24 cellular contexts compared by ENCODE assay signal in genomic region chr16:2335286-2335895, GRCh38. TPM values are rescaled to one million over a fixed set of nuclear protein-coding genes. Genes with fewer than 3 reads are reported as not detected.
A peak's percentile ranks its signal among the peaks of the same experiment; 100 is the strongest.
DNase-seq lines count a peak whose midpoint lies in the region; ATAC-seq, FAIRE-seq and TF ChIP-seq lines count a peak whose summit lies in the region.
"Had no signal": no experiment of that assay in that cellular context is flagged by ENCODE, and none has a peak within 500 bp of the region (broad histone marks: within the 10 kb centered on the region; RNA-seq: fewer than 3 reads in every experiment).

No MANE protein-coding gene starts in this region.

- 74% methylated on average over 8 of the region's 8 CpGs for WGBS in GM12878 (ENCODE audit: insufficient coverage, insufficient replicate concordance, low lambda C conversion rate, missing lambda C conversion rate)

- ATAC-seq in GM12878 (peak; percentile 44; the same call in 2 of the 3 replicates), WTC11 (no peak)
- ATAC-seq: Panc1 had no signal

- H3K36me3 Mint-ChIP-seq in chondrocyte (ENCODE audit: low read depth) (no peaks in the 10 kb centered on the region), Calu3 (ENCODE audit: insufficient read depth, unreplicated experiment) (peaks cover 17% of the 10 kb centered on the region), WTC11 (peaks cover 8% of the 10 kb centered on the region; the same call in 1 of the 2 replicates)

- CTCF ChIA-PET in GM12878 (lab: Yijun Ruan, JAX): no interaction called here
- CTCF ChIA-PET in Calu3 (lab: Charles Lee): no interaction called here
- CTCF ChIA-PET in GM10248 (lab: Yijun Ruan, JAX): no interaction called here
- CTCF ChIA-PET in WTC11 (lab: Charles Lee): interaction anchor here (0.6 kb wide), 1 partner anchor 20 kb away, joined by 6 read pairs; no protein-coding TSS in a partner anchor

- H3K4me3 Mint-ChIP-seq in chondrocyte (ENCODE audit: unreplicated experiment): no peak overlapping the region
- no peak overlapping the region for H3K4me3 Mint-ChIP-seq in Calu3 (ENCODE audit: low read depth, unreplicated experiment)
- H3K4me3 Mint-ChIP-seq in WTC11: no peak overlapping the region
- H3K4me3 Mint-ChIP-seq: B cell had no signal

- peaks cover 3% of the 10 kb centered on the region; the same call in 1 of the 2 replicates for H3K4me1 ChIP-seq in GM12878 (ENCODE audit: control insufficient read depth, insufficient read depth, low read length)

- DNase-seq in activated CD8-positive, alpha-beta memory T cell treated with anti-CD3 and anti-CD28 coated beads for 24 hours: peak; percentile 50
- DNase-seq in activated CD8-positive, alpha-beta memory T cell treated with anti-CD3 and anti-CD28 coated beads, Interleukin-2, amount 50 U/mL, for 48 hours: no peak
- no peak for DNase-seq in GM12878 (ENCODE audit: low read depth, low spot score)
- peak; percentile 60 for DNase-seq in myocyte (ENCODE audit: low read depth)
- no peak for DNase-seq in chondrocyte (ENCODE audit: low spot score)
- DNase-seq in Calu3: no peak
- DNase-seq in GM10248 (ENCODE audit: extremely low spot score): no peak
- no peak for DNase-seq in WTC11 (ENCODE audit: low spot score)
- DNase-seq: 8988T, COR-L47, GF-D8, HCEC 1CT, IMR-90, Karpas-422, MG63, NCI-H1048, NCI-H1436, NCI-H1930, NCI-H345, NCI-H526 had no signal

- POLR2A ChIA-PET in GM12878 (lab: Charles Lee) (no interaction called here), GM10248 (lab: Yijun Ruan, JAX) (no interaction called here), WTC11 (lab: Charles Lee) (no interaction called here)

- H3K9ac ChIP-seq in GM12878 (ENCODE audit: control insufficient read depth, insufficient read depth, low read length): no peak overlapping the region

- TF ChIP-seq RAD21 in GM12878 (IDR thresholded peaks at IDR 0.05; ENCODE audit: insufficient read depth, low read depth, low read length): no peak

- TF ChIP-seq EP300 in GM12878 (IDR thresholded peaks at IDR 0.05; ENCODE audit: borderline replicate concordance in 1 of 2, control insufficient read depth in 1 of 2, low read depth in 2 of 2, low read length in 2 of 2): 0 out of 4 replicates have a peak, but pooled peaks of 1 of the 2 experiments have one; percentile 25

- FAIRE-seq in GM12878 (lab: Jason Lieb, UNC): no peak
- FAIRE-seq: GM12891, HTR-8/SVneo had no signal

- H3K27ac Mint-ChIP-seq in chondrocyte (ENCODE audit: unreplicated experiment) (no peak overlapping the region), Calu3 (ENCODE audit: unreplicated experiment) (no peak overlapping the region), WTC11 (no peak overlapping the region)
- H3K27ac Mint-ChIP-seq: B cell had no signal

- H3K36me3 ChIP-seq in GM12878 (ENCODE audit: control insufficient read depth in 2 of 2, insufficient read depth in 2 of 2, low read length in 1 of 2): no peaks in the 10 kb centered on the region
- H3K36me3 ChIP-seq: MG63 had no signal

- H3K4me2 ChIP-seq in GM12878 (ENCODE audit: control insufficient read depth, insufficient read depth): no peak overlapping the region

- no peak overlapping the region for H3K27ac ChIP-seq in GM12878 (ENCODE audit: control insufficient read depth, insufficient read depth)

- H2AFZ ChIP-seq in GM12878 (ENCODE audit: control insufficient read depth, low read depth, low read length): no peak overlapping the region

- in situ Hi-C loops in GM12878 (cut with MboI): loop anchor here (5.0 kb wide), 1 partner anchor 162 kb away; no protein-coding TSS in a partner anchor

- peaks cover 5% of the 10 kb centered on the region for H3K79me2 ChIP-seq in GM12878 (ENCODE audit: control insufficient read depth, insufficient read depth, low read length)

- TF ChIP-seq POLR2A in GM12878 (IDR thresholded peaks at IDR 0.05; ENCODE audit: low read depth, low read length): no peak

- intact Hi-C loops in GM12878 (cut with micrococcal nuclease; ENCODE audit: unreplicated experiment): no loop called here
- intact Hi-C loops in Calu3 (cut with micrococcal nuclease; ENCODE audit: unreplicated experiment): no loop called here

- no peaks in the 10 kb centered on the region for H3K9me3 Mint-ChIP-seq in chondrocyte (ENCODE audit: low read depth)
- no peaks in the 10 kb centered on the region for H3K9me3 Mint-ChIP-seq in Calu3 (ENCODE audit: low read depth, unreplicated experiment)
- H3K9me3 Mint-ChIP-seq in WTC11: no peaks in the 10 kb centered on the region

- SMC1A ChIA-PET in GM12878 (lab: Charles Lee; ENCODE audit: uncharacterized antibody, unreplicated experiment): no interaction called here

- H3K4me3 ChIP-seq in GM12878: no peak overlapping the region
- H3K4me3 ChIP-seq: MG63 had no signal

- RAD21 ChIA-PET in GM12878 (lab: Charles Lee; ENCODE audit: unreplicated experiment): no interaction called here

- peaks cover 13% of the 10 kb centered on the region for H3K4me1 Mint-ChIP-seq in chondrocyte (ENCODE audit: low read depth)
- peaks cover 26% of the 10 kb centered on the region for H3K4me1 Mint-ChIP-seq in Calu3 (ENCODE audit: low read depth, unreplicated experiment)
- peaks cover 8% of the 10 kb centered on the region for H3K4me1 Mint-ChIP-seq in WTC11

- H3K27me3 ChIP-seq in GM12878 (replicated peaks in 1 of 2; ENCODE audit: control insufficient read depth in 2 of 2, insufficient read depth in 2 of 2, low read length in 1 of 2): no peaks in the 10 kb centered on the region

- no peaks in the 10 kb centered on the region for H4K20me1 ChIP-seq in GM12878 (ENCODE audit: control insufficient read depth, insufficient read depth)

- no peaks in the 10 kb centered on the region for H3K9me3 ChIP-seq in GM12878 (replicated peaks; ENCODE audit: control insufficient read depth, insufficient read depth, low read length)
- H3K9me3 ChIP-seq: MG63 had no signal

- H3K27me3 Mint-ChIP-seq in chondrocyte (ENCODE audit: low read depth): peaks cover 2% of the 10 kb centered on the region
- peaks cover 60% of the 10 kb centered on the region for H3K27me3 Mint-ChIP-seq in Calu3 (ENCODE audit: unreplicated experiment)
- peaks cover 31% of the 10 kb centered on the region for H3K27me3 Mint-ChIP-seq in WTC11 (ENCODE audit: low read depth)

- TF ChIP-seq CTCF in GM12878 (IDR thresholded peaks at IDR 0.05 in 2 of 3, conservative IDR thresholded peaks at IDR 0.05 in 1 of 3; ENCODE audit: control insufficient read depth in 2 of 3, extremely low read depth in 1 of 3, insufficient read depth in 1 of 3, low read depth in 3 of 3, low read length in 3 of 3) (no peak), chondrocyte (IDR thresholded peaks at IDR 0.05) (no peak), Calu3 (IDR thresholded peaks at IDR 0.05; ENCODE audit: unreplicated experiment) (no peak), GM10248 (IDR thresholded peaks at IDR 0.05; ENCODE audit: control extremely low read depth, extremely low read depth, low read depth, missing control alignments) (no peak), WTC11 (IDR thresholded peaks at IDR 0.05) (no peak)

- BruUV-seq in GM12878 (replicated peaks; lab: Mats Ljungman, UMichigan): no TSS peak
- BruUV-seq in Calu3 (replicated peaks; lab: Mats Ljungman, UMichigan): no TSS peak

TF ChIP-seq in GM12878, 131 proteins besides CTCF, POLR2A, EP300 and RAD21:
- TF ChIP-seq POU2F2 (IDR thresholded peaks at IDR 0.05; ENCODE audit: borderline replicate concordance, low read depth, low read length) (no peak), MTA2 (IDR thresholded peaks at IDR 0.05; ENCODE audit: low read depth) (peak; percentile 33; the same call in 1 of the 2 replicates), BCL11A (IDR thresholded peaks at IDR 0.05; ENCODE audit: low read depth, low read length) (peak; percentile 13; the same call in 1 of the 2 replicates), RUNX3 (IDR thresholded peaks at IDR 0.05; ENCODE audit: low read length) (peak; percentile 51)
TF ChIP-seq in GM12878: peak in this region for 3.

TF ChIP-seq in WTC11, 78 proteins besides CTCF, POLR2A, EP300 and RAD21 (continues in another document):
- TF ChIP-seq ELF4 (CRISPR knock-in tag; IDR thresholded peaks at IDR 0.05; ENCODE audit: low read depth): no peak
- TF ChIP-seq ZSCAN18 (CRISPR knock-in tag; IDR thresholded peaks at IDR 0.05): no peak
- no peak for TF ChIP-seq CREB1 (CRISPR knock-in tag; IDR thresholded peaks at IDR 0.05)

RNA-seq across cellular contexts. Expression of gene ABCA3, which starts 5.1 kb away (rescaled TPM):
- total RNA-seq in GM12878 (2013; cell fraction: nucleolus; rRNA removed): 15.7 and 17.6 TPM in 2 replicates
- 6.1 and 6.7 TPM in 2 replicates for total RNA-seq in GM12878 (2014; rRNA removed)
- 4.5 and 5.3 TPM in 2 replicates for total RNA-seq in GM12878 (2014; rRNA removed; fragmentation: Illumina TruSeq; extraction: Trizol)
- 15.5 and 17.6 TPM in 2 replicates for total RNA-seq in GM12878 (2021)
- 2.3 TPM for polyA plus RNA-seq in GM12878 (2011; ENCODE audit: low read depth)
- polyA plus RNA-seq in GM12878 (2011; rRNA removed): 0.42 and 1.1 TPM in 2 replicates
- 1.6 TPM in 2 replicates for polyA plus RNA-seq in GM12878 (2011; cell fraction: cytosol; rRNA removed)
- polyA plus RNA-seq in GM12878 (2011; cell fraction: nucleus; rRNA removed): 3.0 and 3.3 TPM in 2 replicates
- 3.5 and 4.2 TPM in 2 replicates for polyA plus RNA-seq in GM12878 (2012)
- 4.0 and 9.0 TPM in 2 replicates for polyA plus RNA-seq in GM12878 (2014; fragmentation: Illumina TruSeq; extraction: Trizol)
- polyA plus RNA-seq in GM12878 (2014; fragmentation: Nextera tagmentation; extraction: Ambion mirVana): 1 to 10 TPM in 1 of 2 experiments, under 1 TPM in 1; 0.71 to 1.3 TPM
- 8.5 and 11.7 TPM in 2 replicates for polyA plus RNA-seq in GM12878 (2014; rRNA removed)
- 1 to 10 TPM; 6.7 to 8.7 TPM for polyA plus RNA-seq in GM12878 (2016; fragmentation: Nextera tagmentation; extraction: Ambion mirVana)
- 1.1 and 1.6 TPM in 2 replicates for polyA minus RNA-seq in GM12878 (2011; rRNA and poly(A)+ RNA removed)
- 0.53 and 2.3 TPM in 2 replicates for polyA minus RNA-seq in GM12878 (2011; cell fraction: cytosol; rRNA and poly(A)+ RNA removed)
- 0.36 and 1.7 TPM in 2 replicates for polyA minus RNA-seq in GM12878 (2011; cell fraction: nucleus; rRNA and poly(A)+ RNA removed)
- 7.0 and 12.1 TPM in 2 replicates for total RNA-seq in myocyte
- polyA plus RNA-seq in myocyte (2012): 8.4 TPM
- total RNA-seq in chondrocyte: 16.3 to 27.3 TPM (median 26.0 TPM) in 3 replicates
- total RNA-seq in Calu3 (2022): 7.6 and 9.6 TPM in 2 replicates
- total RNA-seq in WTC11 (2021): 12.1 to 16.8 TPM (median 15.9 TPM) in 3 replicates

Comparison
In these comparisons a context has a peak if more than half of its experiments do, and no peak if none do; other contexts are left out.
1. DNase-seq: peak in activated CD8-positive, alpha-beta memory T cell treated with anti-CD3 and anti-CD28 coated beads for 24 hours (single experiment) and myocyte (single experiment); none in activated CD8-positive, alpha-beta memory T cell treated with anti-CD3 and anti-CD28 coated beads, Interleukin-2, amount 50 U/mL, for 48 hours (single experiment), GM12878 (single experiment), chondrocyte (single experiment), Calu3 (single experiment), GM10248 (single experiment) and WTC11 (single experiment).